In the genomic region with DNA sequence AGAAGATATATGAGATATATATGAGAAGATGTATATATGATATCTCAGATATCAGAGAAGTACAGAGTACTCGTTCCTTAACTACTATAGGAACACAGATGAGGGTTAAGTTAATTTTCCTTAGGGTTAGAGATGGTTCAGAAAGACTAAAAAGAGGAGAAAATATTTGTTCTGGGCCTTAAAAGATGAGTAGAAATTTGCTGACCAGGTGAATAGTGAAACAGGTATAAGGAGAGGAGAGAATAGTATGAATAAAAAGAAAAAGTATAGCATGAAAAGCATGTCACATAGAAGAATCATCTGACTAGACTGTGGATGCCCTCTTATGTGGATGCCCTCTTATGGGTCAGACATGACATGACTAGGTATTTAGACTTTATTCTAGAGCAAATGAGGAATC, we compare ENCODE assay signal across 4 cellular contexts.
TF ChIP-seq lines count a peak whose summit lies in the region.

No MANE protein-coding gene starts in this region.

TF ChIP-seq in HepG2, 621 proteins besides CTCF, POLR2A, EP300 and RAD21:
- TF ChIP-seq TAF1 (CRISPR knock-in tag; IDR thresholded peaks at IDR 0.05) (no peak), MAFK (conservative IDR thresholded peaks at IDR 0.05 in 1 of 2, IDR thresholded peaks at IDR 0.05 in 1 of 2; ENCODE audit: low read length in 2 of 2) (peak; percentile 53 to 74; a peak in 3 of 4 replicates), ZBTB20 (CRISPR knock-in tag; IDR thresholded peaks at IDR 0.05; ENCODE audit: borderline replicate concordance, low read depth) (no peak), ISL2 (CRISPR knock-in tag; IDR thresholded peaks at IDR 0.05) (no peak), ZNF441 (CRISPR knock-in tag; IDR thresholded peaks at IDR 0.05; ENCODE audit: borderline replicate concordance) (no peak), MAFF (IDR thresholded peaks at IDR 0.05; ENCODE audit: low read depth, low read length) (peak; percentile 47)

TF ChIP-seq in A549, 52 proteins besides CTCF, POLR2A, EP300 and RAD21:
- no peak for TF ChIP-seq PHF8 (IDR thresholded peaks at IDR 0.05; ENCODE audit: borderline replicate concordance, low read depth)
- no peak for TF ChIP-seq ESRRA (IDR thresholded peaks at IDR 0.05; ENCODE audit: borderline replicate concordance, low read length)
- no peak for TF ChIP-seq MAZ (IDR thresholded peaks at IDR 0.05; ENCODE audit: borderline replicate concordance, low read depth, low read length)
- no peak for TF ChIP-seq HEYL (CRISPR knock-in tag; IDR thresholded peaks at IDR 0.05)
- peak; percentile 69 for TF ChIP-seq MAFK (IDR thresholded peaks at IDR 0.05; ENCODE audit: partially characterized antibody)
- TF ChIP-seq RCOR1 (IDR thresholded peaks at IDR 0.05; ENCODE audit: low read depth, low read length) = no peak

TF ChIP-seq in IMR-90, 13 proteins besides CTCF, POLR2A, EP300 and RAD21:
- TF ChIP-seq CEBPB (IDR thresholded peaks at IDR 0.05; ENCODE audit: low read depth, low read length) (no peak), MAFK (IDR thresholded peaks at IDR 0.05; ENCODE audit: low read depth, low read length) (peak; percentile 39), CHD1 (IDR thresholded peaks at IDR 0.05; ENCODE audit: low read depth, low read length) (no peak), NFE2L2 (IDR thresholded peaks at IDR 0.05; ENCODE audit: low read depth, low read length) (no peak), BHLHE40 (IDR thresholded peaks at IDR 0.05; ENCODE audit: low read depth, low read length) (no peak)

TF ChIP-seq in K562, 482 proteins besides CTCF, POLR2A, EP300 and RAD21:
- no peak for TF ChIP-seq FOXM1 (IDR thresholded peaks at IDR 0.05; ENCODE audit: low read depth)
- no peak for TF ChIP-seq FOXM1 (CRISPR knock-in tag; IDR thresholded peaks at IDR 0.05; ENCODE audit: low read depth)
- peak; percentile 74 for TF ChIP-seq ZNF316 (IDR thresholded peaks at IDR 0.05)
- TF ChIP-seq CLOCK (CRISPR knock-in tag; IDR thresholded peaks at IDR 0.05; ENCODE audit: borderline replicate concordance) = no peak
- TF ChIP-seq C11orf30 (IDR thresholded peaks at IDR 0.05; ENCODE audit: low read depth) = peak; percentile 49
